In the genomic region with DNA sequence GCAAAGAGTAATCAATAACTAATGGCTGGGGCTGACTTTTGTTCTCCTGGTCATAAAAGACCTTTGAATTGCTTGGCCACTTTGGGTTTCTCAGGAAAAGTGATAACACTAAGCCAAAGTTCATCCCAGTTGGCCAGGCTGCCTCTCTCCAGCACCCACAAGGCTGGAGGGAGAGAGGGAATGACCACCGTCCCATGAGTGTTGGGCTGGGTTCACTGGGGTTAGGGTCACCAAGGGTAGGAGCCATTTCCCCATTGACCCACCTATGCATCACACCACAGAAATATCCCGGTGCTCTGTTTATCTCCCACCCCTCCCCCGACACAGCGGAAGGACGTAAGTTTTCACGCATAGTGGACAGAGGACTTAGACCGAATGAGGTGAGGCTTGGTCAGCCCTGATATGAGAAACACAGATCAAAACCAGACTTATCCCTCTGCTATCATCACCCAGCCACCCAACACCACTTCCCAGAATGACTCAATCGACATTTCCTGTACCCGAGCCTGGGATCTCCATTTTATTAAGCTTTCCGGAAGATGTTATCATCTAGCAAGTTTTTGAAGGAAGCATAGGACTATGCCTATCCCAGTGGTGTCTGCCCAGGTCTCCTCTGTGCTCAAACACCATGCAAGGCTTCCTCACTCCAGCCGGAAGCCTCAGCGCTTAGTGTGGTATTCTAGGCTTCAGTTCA, we compare ENCODE assay signal across 1 cellular context.
TF ChIP-seq lines count a peak whose summit lies in the region.

No MANE protein-coding gene starts in this region.

TF ChIP-seq in K562, 482 proteins besides CTCF, POLR2A, EP300 and RAD21 (continued from another document and continues in another):
- TF ChIP-seq, protein P1, sequence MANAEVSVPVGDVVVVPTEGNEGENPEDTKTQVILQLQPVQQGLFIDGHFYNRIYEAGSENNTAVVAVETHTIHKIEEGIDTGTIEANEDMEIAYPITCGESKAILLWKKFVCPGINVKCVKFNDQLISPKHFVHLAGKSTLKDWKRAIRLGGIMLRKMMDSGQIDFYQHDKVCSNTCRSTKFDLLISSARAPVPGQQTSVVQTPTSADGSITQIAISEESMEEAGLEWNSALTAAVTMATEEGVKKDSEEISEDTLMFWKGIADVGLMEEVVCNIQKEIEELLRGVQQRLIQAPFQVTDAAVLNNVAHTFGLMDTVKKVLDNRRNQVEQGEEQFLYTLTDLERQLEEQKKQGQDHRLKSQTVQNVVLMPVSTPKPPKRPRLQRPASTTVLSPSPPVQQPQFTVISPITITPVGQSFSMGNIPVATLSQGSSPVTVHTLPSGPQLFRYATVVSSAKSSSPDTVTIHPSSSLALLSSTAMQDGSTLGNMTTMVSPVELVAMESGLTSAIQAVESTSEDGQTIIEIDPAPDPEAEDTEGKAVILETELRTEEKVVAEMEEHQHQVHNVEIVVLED (CRISPR knock-in tag; IDR thresholded peaks at IDR 0.05) = no peak
- TF ChIP-seq MTA3 (IDR thresholded peaks at IDR 0.05; ENCODE audit: borderline replicate concordance) (peak; percentile 60; the same call in 1 of the 2 replicates), EWSR1 (IDR thresholded peaks at IDR 0.05; ENCODE audit: borderline replicate concordance, low read depth, partially characterized antibody) (no peak), HIVEP1 (CRISPR knock-in tag; IDR thresholded peaks at IDR 0.05) (no peak), CTBP1 (IDR thresholded peaks at IDR 0.05; ENCODE audit: borderline replicate concordance) (peak; percentile 73; the same call in 1 of the 2 replicates), CHCHD3 (CRISPR knock-in tag; IDR thresholded peaks at IDR 0.05) (no peak), GABPB1 (CRISPR knock-in tag; IDR thresholded peaks at IDR 0.05) (peak; percentile 76), ZNF23 (CRISPR knock-in tag; IDR thresholded peaks at IDR 0.05) (no peak), ZNF311 (CRISPR knock-in tag; IDR thresholded peaks at IDR 0.05) (no peak), ZNF316 (IDR thresholded peaks at IDR 0.05) (no peak), POLR3G (IDR thresholded peaks at IDR 0.05; ENCODE audit: extremely low read depth, insufficient read length, insufficient replicate concordance) (no peak), CSDE1 (IDR thresholded peaks at IDR 0.05) (no peak), ZNF354B (CRISPR knock-in tag; IDR thresholded peaks at IDR 0.05) (no peak), NFXL1 (CRISPR knock-in tag; IDR thresholded peaks at IDR 0.05) (no peak), FOXJ2 (tag; IDR thresholded peaks at IDR 0.05) (no peak), CHD2 (IDR thresholded peaks at IDR 0.05; ENCODE audit: low read depth, low read length) (no peak), MEF2D (tag; conservative IDR thresholded peaks at IDR 0.05; ENCODE audit: low read depth) (no peak), ZKSCAN3 (CRISPR knock-in tag; IDR thresholded peaks at IDR 0.05) (no peak), NFRKB (IDR thresholded peaks at IDR 0.05; ENCODE audit: low read depth) (peak; percentile 57; the same call in 1 of the 2 replicates), RAD51 (IDR thresholded peaks at IDR 0.05; ENCODE audit: borderline replicate concordance, low read depth) (no peak)
- TF ChIP-seq, protein P2, sequence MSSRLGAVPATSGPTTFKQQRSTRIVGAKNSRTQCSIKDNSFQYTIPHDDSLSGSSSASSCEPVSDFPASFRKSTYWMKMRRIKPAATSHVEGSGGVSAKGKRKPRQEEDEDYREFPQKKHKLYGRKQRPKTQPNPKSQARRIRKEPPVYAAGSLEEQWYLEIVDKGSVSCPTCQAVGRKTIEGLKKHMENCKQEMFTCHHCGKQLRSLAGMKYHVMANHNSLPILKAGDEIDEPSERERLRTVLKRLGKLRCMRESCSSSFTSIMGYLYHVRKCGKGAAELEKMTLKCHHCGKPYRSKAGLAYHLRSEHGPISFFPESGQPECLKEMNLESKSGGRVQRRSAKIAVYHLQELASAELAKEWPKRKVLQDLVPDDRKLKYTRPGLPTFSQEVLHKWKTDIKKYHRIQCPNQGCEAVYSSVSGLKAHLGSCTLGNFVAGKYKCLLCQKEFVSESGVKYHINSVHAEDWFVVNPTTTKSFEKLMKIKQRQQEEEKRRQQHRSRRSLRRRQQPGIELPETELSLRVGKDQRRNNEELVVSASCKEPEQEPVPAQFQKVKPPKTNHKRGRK (tag; IDR thresholded peaks at IDR 0.05) = no peak
- TF ChIP-seq, protein P3, sequence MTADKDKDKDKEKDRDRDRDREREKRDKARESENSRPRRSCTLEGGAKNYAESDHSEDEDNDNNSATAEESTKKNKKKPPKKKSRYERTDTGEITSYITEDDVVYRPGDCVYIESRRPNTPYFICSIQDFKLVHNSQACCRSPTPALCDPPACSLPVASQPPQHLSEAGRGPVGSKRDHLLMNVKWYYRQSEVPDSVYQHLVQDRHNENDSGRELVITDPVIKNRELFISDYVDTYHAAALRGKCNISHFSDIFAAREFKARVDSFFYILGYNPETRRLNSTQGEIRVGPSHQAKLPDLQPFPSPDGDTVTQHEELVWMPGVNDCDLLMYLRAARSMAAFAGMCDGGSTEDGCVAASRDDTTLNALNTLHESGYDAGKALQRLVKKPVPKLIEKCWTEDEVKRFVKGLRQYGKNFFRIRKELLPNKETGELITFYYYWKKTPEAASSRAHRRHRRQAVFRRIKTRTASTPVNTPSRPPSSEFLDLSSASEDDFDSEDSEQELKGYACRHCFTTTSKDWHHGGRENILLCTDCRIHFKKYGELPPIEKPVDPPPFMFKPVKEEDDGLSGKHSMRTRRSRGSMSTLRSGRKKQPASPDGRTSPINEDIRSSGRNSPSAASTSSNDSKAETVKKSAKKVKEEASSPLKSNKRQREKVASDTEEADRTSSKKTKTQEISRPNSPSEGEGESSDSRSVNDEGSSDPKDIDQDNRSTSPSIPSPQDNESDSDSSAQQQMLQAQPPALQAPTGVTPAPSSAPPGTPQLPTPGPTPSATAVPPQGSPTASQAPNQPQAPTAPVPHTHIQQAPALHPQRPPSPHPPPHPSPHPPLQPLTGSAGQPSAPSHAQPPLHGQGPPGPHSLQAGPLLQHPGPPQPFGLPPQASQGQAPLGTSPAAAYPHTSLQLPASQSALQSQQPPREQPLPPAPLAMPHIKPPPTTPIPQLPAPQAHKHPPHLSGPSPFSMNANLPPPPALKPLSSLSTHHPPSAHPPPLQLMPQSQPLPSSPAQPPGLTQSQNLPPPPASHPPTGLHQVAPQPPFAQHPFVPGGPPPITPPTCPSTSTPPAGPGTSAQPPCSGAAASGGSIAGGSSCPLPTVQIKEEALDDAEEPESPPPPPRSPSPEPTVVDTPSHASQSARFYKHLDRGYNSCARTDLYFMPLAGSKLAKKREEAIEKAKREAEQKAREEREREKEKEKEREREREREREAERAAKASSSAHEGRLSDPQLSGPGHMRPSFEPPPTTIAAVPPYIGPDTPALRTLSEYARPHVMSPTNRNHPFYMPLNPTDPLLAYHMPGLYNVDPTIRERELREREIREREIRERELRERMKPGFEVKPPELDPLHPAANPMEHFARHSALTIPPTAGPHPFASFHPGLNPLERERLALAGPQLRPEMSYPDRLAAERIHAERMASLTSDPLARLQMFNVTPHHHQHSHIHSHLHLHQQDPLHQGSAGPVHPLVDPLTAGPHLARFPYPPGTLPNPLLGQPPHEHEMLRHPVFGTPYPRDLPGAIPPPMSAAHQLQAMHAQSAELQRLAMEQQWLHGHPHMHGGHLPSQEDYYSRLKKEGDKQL (CRISPR knock-in tag; IDR thresholded peaks at IDR 0.05; ENCODE audit: borderline replicate concordance) = no peak
- TF ChIP-seq, protein P4, sequence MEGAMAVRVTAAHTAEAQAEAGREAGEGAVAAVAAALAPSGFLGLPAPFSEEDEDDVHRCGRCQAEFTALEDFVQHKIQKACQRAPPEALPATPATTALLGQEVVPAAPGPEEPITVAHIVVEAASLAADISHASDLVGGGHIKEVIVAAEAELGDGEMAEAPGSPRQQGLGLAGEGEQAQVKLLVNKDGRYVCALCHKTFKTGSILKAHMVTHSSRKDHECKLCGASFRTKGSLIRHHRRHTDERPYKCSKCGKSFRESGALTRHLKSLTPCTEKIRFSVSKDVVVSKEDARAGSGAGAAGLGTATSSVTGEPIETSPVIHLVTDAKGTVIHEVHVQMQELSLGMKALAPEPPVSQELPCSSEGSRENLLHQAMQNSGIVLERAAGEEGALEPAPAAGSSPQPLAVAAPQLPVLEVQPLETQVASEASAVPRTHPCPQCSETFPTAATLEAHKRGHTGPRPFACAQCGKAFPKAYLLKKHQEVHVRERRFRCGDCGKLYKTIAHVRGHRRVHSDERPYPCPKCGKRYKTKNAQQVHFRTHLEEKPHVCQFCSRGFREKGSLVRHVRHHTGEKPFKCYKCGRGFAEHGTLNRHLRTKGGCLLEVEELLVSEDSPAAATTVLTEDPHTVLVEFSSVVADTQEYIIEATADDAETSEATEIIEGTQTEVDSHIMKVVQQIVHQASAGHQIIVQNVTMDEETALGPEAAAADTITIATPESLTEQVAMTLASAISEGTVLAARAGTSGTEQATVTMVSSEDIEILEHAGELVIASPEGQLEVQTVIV (CRISPR knock-in tag; IDR thresholded peaks at IDR 0.05; ENCODE audit: borderline replicate concordance) = no peak
- TF ChIP-seq, protein P5, sequence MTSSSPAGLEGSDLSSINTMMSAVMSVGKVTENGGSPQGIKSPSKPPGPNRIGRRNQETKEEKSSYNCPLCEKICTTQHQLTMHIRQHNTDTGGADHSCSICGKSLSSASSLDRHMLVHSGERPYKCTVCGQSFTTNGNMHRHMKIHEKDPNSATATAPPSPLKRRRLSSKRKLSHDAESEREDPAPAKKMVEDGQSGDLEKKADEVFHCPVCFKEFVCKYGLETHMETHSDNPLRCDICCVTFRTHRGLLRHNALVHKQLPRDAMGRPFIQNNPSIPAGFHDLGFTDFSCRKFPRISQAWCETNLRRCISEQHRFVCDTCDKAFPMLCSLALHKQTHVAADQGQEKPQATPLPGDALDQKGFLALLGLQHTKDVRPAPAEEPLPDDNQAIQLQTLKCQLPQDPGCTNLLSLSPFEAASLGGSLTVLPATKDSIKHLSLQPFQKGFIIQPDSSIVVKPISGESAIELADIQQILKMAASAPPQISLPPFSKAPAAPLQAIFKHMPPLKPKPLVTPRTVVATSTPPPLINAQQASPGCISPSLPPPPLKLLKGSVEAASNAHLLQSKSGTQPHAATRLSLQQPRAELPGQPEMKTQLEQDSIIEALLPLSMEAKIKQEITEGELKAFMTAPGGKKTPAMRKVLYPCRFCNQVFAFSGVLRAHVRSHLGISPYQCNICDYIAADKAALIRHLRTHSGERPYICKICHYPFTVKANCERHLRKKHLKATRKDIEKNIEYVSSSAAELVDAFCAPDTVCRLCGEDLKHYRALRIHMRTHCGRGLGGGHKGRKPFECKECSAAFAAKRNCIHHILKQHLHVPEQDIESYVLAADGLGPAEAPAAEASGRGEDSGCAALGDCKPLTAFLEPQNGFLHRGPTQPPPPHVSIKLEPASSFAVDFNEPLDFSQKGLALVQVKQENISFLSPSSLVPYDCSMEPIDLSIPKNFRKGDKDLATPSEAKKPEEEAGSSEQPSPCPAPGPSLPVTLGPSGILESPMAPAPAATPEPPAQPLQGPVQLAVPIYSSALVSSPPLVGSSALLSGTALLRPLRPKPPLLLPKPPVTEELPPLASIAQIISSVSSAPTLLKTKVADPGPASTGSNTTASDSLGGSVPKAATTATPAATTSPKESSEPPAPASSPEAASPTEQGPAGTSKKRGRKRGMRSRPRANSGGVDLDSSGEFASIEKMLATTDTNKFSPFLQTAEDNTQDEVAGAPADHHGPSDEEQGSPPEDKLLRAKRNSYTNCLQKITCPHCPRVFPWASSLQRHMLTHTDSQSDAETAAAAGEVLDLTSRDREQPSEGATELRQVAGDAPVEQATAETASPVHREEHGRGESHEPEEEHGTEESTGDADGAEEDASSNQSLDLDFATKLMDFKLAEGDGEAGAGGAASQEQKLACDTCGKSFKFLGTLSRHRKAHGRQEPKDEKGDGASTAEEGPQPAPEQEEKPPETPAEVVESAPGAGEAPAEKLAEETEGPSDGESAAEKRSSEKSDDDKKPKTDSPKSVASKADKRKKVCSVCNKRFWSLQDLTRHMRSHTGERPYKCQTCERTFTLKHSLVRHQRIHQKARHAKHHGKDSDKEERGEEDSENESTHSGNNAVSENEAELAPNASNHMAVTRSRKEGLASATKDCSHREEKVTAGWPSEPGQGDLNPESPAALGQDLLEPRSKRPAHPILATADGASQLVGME (CRISPR knock-in tag; IDR thresholded peaks at IDR 0.05) = no peak
- TF ChIP-seq, protein P6, sequence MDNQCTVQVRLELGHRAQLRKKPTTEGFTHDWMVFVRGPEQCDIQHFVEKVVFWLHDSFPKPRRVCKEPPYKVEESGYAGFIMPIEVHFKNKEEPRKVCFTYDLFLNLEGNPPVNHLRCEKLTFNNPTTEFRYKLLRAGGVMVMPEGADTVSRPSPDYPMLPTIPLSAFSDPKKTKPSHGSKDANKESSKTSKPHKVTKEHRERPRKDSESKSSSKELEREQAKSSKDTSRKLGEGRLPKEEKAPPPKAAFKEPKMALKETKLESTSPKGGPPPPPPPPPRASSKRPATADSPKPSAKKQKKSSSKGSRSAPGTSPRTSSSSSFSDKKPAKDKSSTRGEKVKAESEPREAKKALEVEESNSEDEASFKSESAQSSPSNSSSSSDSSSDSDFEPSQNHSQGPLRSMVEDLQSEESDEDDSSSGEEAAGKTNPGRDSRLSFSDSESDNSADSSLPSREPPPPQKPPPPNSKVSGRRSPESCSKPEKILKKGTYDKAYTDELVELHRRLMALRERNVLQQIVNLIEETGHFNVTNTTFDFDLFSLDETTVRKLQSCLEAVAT (IDR thresholded peaks at IDR 0.05) = 0 out of 4 replicates have a peak, but pooled peaks of 1 of the 2 experiments have one; percentile 19
- TF ChIP-seq, protein P7, sequence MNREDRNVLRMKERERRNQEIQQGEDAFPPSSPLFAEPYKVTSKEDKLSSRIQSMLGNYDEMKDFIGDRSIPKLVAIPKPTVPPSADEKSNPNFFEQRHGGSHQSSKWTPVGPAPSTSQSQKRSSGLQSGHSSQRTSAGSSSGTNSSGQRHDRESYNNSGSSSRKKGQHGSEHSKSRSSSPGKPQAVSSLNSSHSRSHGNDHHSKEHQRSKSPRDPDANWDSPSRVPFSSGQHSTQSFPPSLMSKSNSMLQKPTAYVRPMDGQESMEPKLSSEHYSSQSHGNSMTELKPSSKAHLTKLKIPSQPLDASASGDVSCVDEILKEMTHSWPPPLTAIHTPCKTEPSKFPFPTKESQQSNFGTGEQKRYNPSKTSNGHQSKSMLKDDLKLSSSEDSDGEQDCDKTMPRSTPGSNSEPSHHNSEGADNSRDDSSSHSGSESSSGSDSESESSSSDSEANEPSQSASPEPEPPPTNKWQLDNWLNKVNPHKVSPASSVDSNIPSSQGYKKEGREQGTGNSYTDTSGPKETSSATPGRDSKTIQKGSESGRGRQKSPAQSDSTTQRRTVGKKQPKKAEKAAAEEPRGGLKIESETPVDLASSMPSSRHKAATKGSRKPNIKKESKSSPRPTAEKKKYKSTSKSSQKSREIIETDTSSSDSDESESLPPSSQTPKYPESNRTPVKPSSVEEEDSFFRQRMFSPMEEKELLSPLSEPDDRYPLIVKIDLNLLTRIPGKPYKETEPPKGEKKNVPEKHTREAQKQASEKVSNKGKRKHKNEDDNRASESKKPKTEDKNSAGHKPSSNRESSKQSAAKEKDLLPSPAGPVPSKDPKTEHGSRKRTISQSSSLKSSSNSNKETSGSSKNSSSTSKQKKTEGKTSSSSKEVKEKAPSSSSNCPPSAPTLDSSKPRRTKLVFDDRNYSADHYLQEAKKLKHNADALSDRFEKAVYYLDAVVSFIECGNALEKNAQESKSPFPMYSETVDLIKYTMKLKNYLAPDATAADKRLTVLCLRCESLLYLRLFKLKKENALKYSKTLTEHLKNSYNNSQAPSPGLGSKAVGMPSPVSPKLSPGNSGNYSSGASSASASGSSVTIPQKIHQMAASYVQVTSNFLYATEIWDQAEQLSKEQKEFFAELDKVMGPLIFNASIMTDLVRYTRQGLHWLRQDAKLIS (CRISPR knock-in tag; IDR thresholded peaks at IDR 0.05) = peak; percentile 13; the same call in 1 of the 2 replicates
- TF ChIP-seq, protein P8, sequence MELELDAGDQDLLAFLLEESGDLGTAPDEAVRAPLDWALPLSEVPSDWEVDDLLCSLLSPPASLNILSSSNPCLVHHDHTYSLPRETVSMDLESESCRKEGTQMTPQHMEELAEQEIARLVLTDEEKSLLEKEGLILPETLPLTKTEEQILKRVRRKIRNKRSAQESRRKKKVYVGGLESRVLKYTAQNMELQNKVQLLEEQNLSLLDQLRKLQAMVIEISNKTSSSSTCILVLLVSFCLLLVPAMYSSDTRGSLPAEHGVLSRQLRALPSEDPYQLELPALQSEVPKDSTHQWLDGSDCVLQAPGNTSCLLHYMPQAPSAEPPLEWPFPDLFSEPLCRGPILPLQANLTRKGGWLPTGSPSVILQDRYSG (tag; conservative IDR thresholded peaks at IDR 0.05; ENCODE audit: low read depth) = no peak; the same call in 1 of the 2 replicates
